ENCODE assay signal across 15 cellular contexts in the genomic region with DNA sequence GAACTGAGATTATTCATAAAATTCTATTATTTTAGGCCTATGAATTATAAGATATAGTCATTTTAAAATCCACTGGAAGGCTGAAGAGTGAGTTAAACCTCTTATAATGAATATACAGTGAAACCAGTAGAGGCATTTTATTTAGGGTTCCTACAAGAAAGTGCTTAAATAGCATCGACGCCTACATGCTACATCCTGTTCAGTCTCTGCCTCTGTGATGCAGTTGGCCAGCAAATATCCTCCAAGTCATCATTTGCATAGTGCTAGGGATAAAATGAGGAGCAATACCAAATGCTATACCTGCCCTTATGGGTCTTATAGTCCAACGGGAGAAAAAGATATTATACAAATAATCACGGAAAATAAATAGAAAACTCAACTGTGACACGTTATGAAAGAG.
"Had no signal": no experiment of that assay in that cellular context is flagged by ENCODE, and none has a peak within 500 bp of the region (broad histone marks: within the 10 kb centered on the region; RNA-seq: fewer than 3 reads in every experiment).

No MANE protein-coding gene starts in this region.

- H3K9me3 ChIP-seq: ascending aorta, gastrocnemius medialis, heart right ventricle, stomach, thyroid gland had no signal

- ATAC-seq: gastrocnemius medialis, heart right ventricle, left ventricle myocardium superior had no signal

- H3K27ac ChIP-seq: ascending aorta, coronary artery, gastrocnemius medialis, heart right ventricle, stomach, thyroid gland had no signal

- H3K27me3 ChIP-seq: ascending aorta, gastrocnemius medialis, heart right ventricle, stomach, thyroid gland had no signal

- FAIRE-seq: endothelial cell of umbilical vein had no signal

- H3K4me3 ChIP-seq: ascending aorta, coronary artery, gastrocnemius medialis, heart right ventricle, stomach, thyroid gland had no signal

- H3K4me1 ChIP-seq: ascending aorta, gastrocnemius medialis, stomach, thyroid gland had no signal

- DNase-seq: activated CD4-positive, alpha-beta T cell treated with anti-CD3 and anti-CD28 coated beads, Interleukin-2, amount 50 U/mL, for 48 hours; activated T-cell treated with anti-CD3 and anti-CD28 coated beads, Interleukin-2, amount 50 U/mL, for 48 hours; caudate nucleus; effector CD4-positive, alpha-beta T cell; gastrocnemius medialis; heart right ventricle; left ventricle myocardium superior; retina; stimulated activated CD4-positive, alpha-beta T cell treated with anti-CD3 and anti-CD28 coated beads, Interleukin-15, amount 100 ng/mL, for 24 hours; stimulated activated CD4-positive, alpha-beta T cell treated with anti-CD3 and anti-CD28 coated beads, Interleukin-4, amount 100 ng/mL, for 4 hours; stomach; thyroid gland had no signal
